ENCODE assay signal across 23 cellular contexts in the genomic region with DNA sequence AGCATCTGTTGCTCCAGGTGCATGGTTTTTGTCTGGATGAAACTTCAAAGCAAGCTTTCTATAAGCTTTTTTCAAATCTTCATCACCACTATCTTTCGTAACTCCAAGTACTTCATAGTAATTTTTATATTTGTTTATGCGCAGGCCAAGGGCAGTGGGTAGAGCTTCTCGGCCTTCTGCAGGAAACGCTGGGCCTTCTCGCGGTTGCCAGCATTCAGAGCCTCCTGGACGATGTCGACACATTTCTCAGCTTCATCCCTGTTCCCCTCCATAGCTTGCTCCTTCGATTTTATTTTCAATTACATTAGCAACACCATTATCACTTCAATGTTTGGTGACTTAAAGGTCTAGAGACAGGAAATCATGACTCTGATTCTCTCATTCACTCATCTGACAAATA.
"Had no signal": no experiment of that assay in that cellular context is flagged by ENCODE, and none has a peak within 500 bp of the region (broad histone marks: within the 10 kb centered on the region; RNA-seq: fewer than 3 reads in every experiment).

No MANE protein-coding gene starts in this region.

- H3K27ac Mint-ChIP-seq: activated CD8-positive, alpha-beta T cell treated with anti-CD3 and anti-CD28 coated beads, Interleukin-2, amount 10 ng/mL, durations not matched to agents 7 days and 5 days; activated T-cell treated with anti-CD3 and anti-CD28 coated beads, Interleukin-2, amount 50 U/mL, for 24 hours; T-helper 2 cell treated with Interferon-gamma antibody and Interleukin-4, amounts not matched to agents 5 μg/mL and 100 μg/mL, for 36 hours had no signal

- FAIRE-seq: astrocyte had no signal

- H3K9ac ChIP-seq: parathyroid adenoma had no signal

- H3K27me3 Mint-ChIP-seq: activated T-cell treated with anti-CD3 and anti-CD28 coated beads, Interleukin-2, amount 50 U/mL, for 24 hours; dendritic cell treated with granulocyte-macrophage colony-stimulating factor and Interleukin-4, amounts not matched to agents 40 ng/mL and 50 ng/mL, for 4 days; naive thymus-derived CD4-positive, alpha-beta T cell had no signal

- H3K27me3 ChIP-seq: adrenal gland, breast epithelium, sigmoid colon, spleen, thyroid gland had no signal

- H3K9me3 ChIP-seq: adrenal gland, breast epithelium, mucosa of descending colon, sigmoid colon, spleen, thyroid gland had no signal

- ATAC-seq: activated CD8-positive, alpha-beta T cell treated with anti-CD3 and anti-CD28 coated beads, Interleukin-2, amount 10 ng/mL, durations not matched to agents 7 days and 5 days; esophagus mucosa; mucosa of descending colon; naive thymus-derived CD4-positive, alpha-beta T cell had no signal

- H3K4me3 ChIP-seq: adrenal gland, breast epithelium, mucosa of descending colon, sigmoid colon, spleen, thyroid gland had no signal

- H3K9me3 Mint-ChIP-seq: dendritic cell treated with granulocyte-macrophage colony-stimulating factor and Interleukin-4, amounts not matched to agents 40 ng/mL and 50 ng/mL, for 4 days had no signal

- H3K4me3 Mint-ChIP-seq: activated CD8-positive, alpha-beta T cell treated with anti-CD3 and anti-CD28 coated beads, Interleukin-2, amount 10 ng/mL, durations not matched to agents 7 days and 5 days; activated T-cell treated with anti-CD3 and anti-CD28 coated beads, Interleukin-2, amount 50 U/mL, for 24 hours; dendritic cell treated with granulocyte-macrophage colony-stimulating factor and Interleukin-4, amounts not matched to agents 40 ng/mL and 50 ng/mL, for 4 days; T-helper 2 cell treated with Interferon-gamma antibody and Interleukin-4, amounts not matched to agents 5 μg/mL and 100 μg/mL, for 36 hours had no signal

- H3K27ac ChIP-seq: adrenal gland, breast epithelium, parathyroid adenoma, sigmoid colon, thyroid gland had no signal

- H2AFZ ChIP-seq: parathyroid adenoma had no signal

- H3K4me1 ChIP-seq: breast epithelium, parathyroid adenoma had no signal

- H3K36me3 ChIP-seq: adrenal gland, breast epithelium, sigmoid colon, thyroid gland had no signal

- DNase-seq: activated CD4-positive, alpha-beta T cell treated with anti-CD3 and anti-CD28 coated beads for 48 hours; activated CD4-positive, CD25-positive, alpha-beta regulatory T cell; activated CD8-positive, alpha-beta T cell treated with anti-CD3 and anti-CD28 coated beads, Interleukin-2, amount 10 ng/mL, durations not matched to agents 7 days and 5 days; activated effector memory CD4-positive, alpha-beta T cell treated with Interleukin-2 at 50 U/mL for 16 hours; activated naive CD4-positive, alpha-beta T cell treated with anti-CD3 and anti-CD28 coated beads, Interleukin-2, amount 50 U/mL, for 16 hours; activated T-cell treated with anti-CD3 and anti-CD28 coated beads, Interleukin-2, amount 50 U/mL, for 24 hours; adrenal gland; effector CD8-positive, alpha-beta T cell; mesenchymal stem cell; mucosa of descending colon; naive thymus-derived CD4-positive, alpha-beta T cell; sigmoid colon; spleen; stimulated activated CD4-positive, alpha-beta T cell treated with anti-CD3 and anti-CD28 coated beads, Interleukin-4, amount 100 ng/mL, for 4 hours; stimulated activated naive CD4-positive, alpha-beta T cell; SW 1271; thyroid gland had no signal
